In the genomic region with DNA sequence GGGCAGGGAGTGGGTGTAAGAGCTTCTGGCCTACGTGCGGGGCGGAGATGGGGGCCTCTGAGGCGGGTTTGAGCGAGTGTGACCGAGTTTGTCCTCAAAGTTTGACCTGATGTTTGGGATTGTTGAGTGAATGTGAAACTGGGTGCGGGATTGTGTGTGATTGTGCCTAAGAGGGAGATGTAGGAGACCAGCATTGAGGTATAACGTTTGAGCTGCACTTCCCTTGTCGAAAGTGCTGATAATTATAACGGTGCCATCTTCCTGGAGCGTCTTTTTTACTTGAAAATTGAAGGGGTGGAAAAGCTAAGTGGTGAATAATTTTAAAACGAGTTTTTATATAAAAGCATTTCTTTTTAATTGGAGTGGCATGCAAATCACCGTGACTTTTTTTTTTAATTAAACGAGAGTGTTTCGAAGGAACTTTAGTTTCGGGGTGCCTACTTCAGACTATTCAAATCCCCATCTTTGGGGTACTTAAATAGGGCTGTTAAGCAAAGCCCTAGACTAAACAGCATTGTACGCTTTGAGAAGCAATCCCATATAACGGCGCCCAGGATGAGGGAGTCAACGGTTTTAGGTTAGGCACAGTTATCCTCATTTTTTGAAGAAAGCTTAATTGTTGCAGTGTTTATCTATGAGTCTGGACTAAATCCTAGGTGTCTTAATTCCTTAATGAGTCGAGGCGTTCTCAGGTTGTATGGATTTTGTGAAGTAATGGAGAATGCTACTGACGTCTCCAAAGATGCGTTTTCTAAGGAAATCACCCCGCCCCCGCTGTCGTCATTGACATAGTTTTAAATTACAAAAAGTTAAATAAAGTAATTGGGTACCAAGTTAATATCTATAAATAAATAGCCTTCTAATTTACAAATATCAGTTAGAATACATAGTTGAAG, we compare ENCODE assay signal across 8 cellular contexts. TPM values are rescaled to one million over a fixed set of nuclear protein-coding genes. Genes with fewer than 3 reads are reported as not detected.
A peak's percentile ranks its signal among the peaks of the same experiment; 100 is the strongest.
DNase-seq lines count a peak whose midpoint lies in the region; ATAC-seq, FAIRE-seq and TF ChIP-seq lines count a peak whose summit lies in the region.

No MANE protein-coding gene starts in this region.

- H3K4me3 ChIP-seq in bronchial epithelial cell (ENCODE audit: low read depth, low read length) (peak overlapping the region; percentile 49), lung (peak overlapping the region; percentile 78), uterus (peak overlapping the region; percentile 67 to 88)

- FAIRE-seq in GM19239 (lab: Jason Lieb, UNC) (peak; percentile 21), bronchial epithelial cell (lab: Jason Lieb, UNC) (no peak)

- TF ChIP-seq CTCF in bronchial epithelial cell (IDR thresholded peaks at IDR 0.05; ENCODE audit: insufficient read depth, low read length, severe bottlenecking) (no peak), lung (IDR thresholded peaks at IDR 0.05; ENCODE audit: control extremely low read depth, extremely low read depth) (no peak), uterus (IDR thresholded peaks at IDR 0.05) (no peak)

- ATAC-seq in lung (ENCODE audit: insufficient read depth, low FRiP score), result no peak
- no peak for ATAC-seq in HG03175 (IDR thresholded peaks at IDR 0.05; ENCODE audit: unreplicated experiment)

- no peak for TF ChIP-seq POLR2A in uterus (IDR thresholded peaks at IDR 0.05)

- H3K36me3 ChIP-seq in bronchial epithelial cell (ENCODE audit: control insufficient read depth, insufficient read depth, low read length), result no peaks in the 10 kb centered on the region
- peaks cover 2 to 4% of the 10 kb centered on the region in 2 donors for H3K36me3 ChIP-seq in lung (ENCODE audit: control insufficient read depth in 2 of 2, insufficient read depth in 2 of 2, low read length in 2 of 2)
- no peaks in the 10 kb centered on the region for H3K36me3 ChIP-seq in uterus

- intact Hi-C loops in uterus (cut with DNase I; ENCODE audit: low total_unique reads), result no loop called here

- H3K4me1 ChIP-seq in lung (ENCODE audit: control insufficient read depth in 2 of 2, insufficient read depth in 2 of 2, low read length in 2 of 2), result peaks cover 5 to 8% of the 10 kb centered on the region in 2 donors
- H3K4me1 ChIP-seq in uterus, result peaks cover 0 to 7% of the 10 kb centered on the region in 2 donors

- H3K9me3 ChIP-seq in lung (ENCODE audit: control insufficient read depth in 2 of 2, insufficient read depth in 1 of 2, low read length in 1 of 2) (no peaks in the 10 kb centered on the region), uterus (no peaks in the 10 kb centered on the region)

- WGBS in lung, 2 donors, result 2% methylated on average over 27 of the region's 27 CpGs

- DNase-seq in AG08396 (ENCODE audit: low spot score) (peak; percentile 29), GM19239 (ENCODE audit: insufficient read length, low spot score) (no peak), NCI-H748 (lab: John Stamatoyannopoulos, UW; ENCODE audit: unreplicated experiment) (peak; percentile 54), bronchial epithelial cell (ENCODE audit: low read depth) (peak; percentile 17), lung (ENCODE audit: low spot score) (no peak), uterus (no peak), NCI-H226 (no peak)

- H3K27ac ChIP-seq in lung (ENCODE audit: low read depth in 1 of 2, low read length in 1 of 2), result peak overlapping the region; percentile 82 to 89
- peak overlapping the region; percentile 94 to 97 for H3K27ac ChIP-seq in uterus

- H3K27me3 ChIP-seq in bronchial epithelial cell (ENCODE audit: control insufficient read depth, insufficient read depth, low read length) (no peaks in the 10 kb centered on the region), lung (ENCODE audit: control insufficient read depth, insufficient read depth) (no peaks in the 10 kb centered on the region), uterus (no peaks in the 10 kb centered on the region)

RNA-seq across cellular contexts. Expression of gene ZNF146, which starts 0.6 kb away (rescaled TPM):
- total RNA-seq in bronchial epithelial cell (139 and 161 TPM in 2 replicates), lung (100 to 1,000 TPM in 1 of 2 donors, 10 to 100 TPM in 1; 38.5 to 101 TPM), uterus (100 to 1,000 TPM in 1 of 4 donors, 10 to 100 TPM in 3; 54.7 to 238 (median 84.2) TPM)
- polyA plus RNA-seq in lung, result 10 to 100 TPM; 13.6 to 33.1 TPM

RNA-seq across cellular contexts. Expression of gene ZNF565, which starts 1.1 kb away (rescaled TPM):
- total RNA-seq in bronchial epithelial cell (6.1 and 8.2 TPM in 2 replicates), lung (1 to 10 TPM; 3.0 to 8.4 TPM), uterus (10 to 100 TPM in 1 of 4 donors, 1 to 10 TPM in 3; 1.5 to 20.8 (median 6.1) TPM)
- 1 to 10 TPM; 2.5 to 2.7 TPM for polyA plus RNA-seq in lung

Comparison
In these comparisons a context has a peak if more than half of its experiments do, and no peak if none do; other contexts are left out.
1. DNase-seq: peak in AG08396 (single experiment), NCI-H748 (single experiment) and bronchial epithelial cell (single experiment); none in GM19239 (single experiment), lung (single experiment), uterus (0 of 2) and NCI-H226 (single experiment).
2. Peak in every context shown above with its lines, with median percentiles within 50 percentile points of each other: H3K4me3 ChIP-seq.